In genomic region chr19:43422000-43422688, GRCh38 we compare ENCODE assay signal across 1 cellular context.
TF ChIP-seq lines count a peak whose summit lies in the region.

No MANE protein-coding gene starts in this region.

TF ChIP-seq in HEK293, 187 proteins besides CTCF, POLR2A, EP300 and RAD21 (continued from another document and continues in another):
- TF ChIP-seq ZSCAN5A (tag by site-specific recombination; IDR thresholded peaks at IDR 0.05) (no peak), TCF7L2 (IDR thresholded peaks at IDR 0.05; ENCODE audit: borderline replicate concordance, low read depth, low read length) (no peak), ZNF544 (tag by site-specific recombination; IDR thresholded peaks at IDR 0.05) (peak; percentile 61; the same call in 1 of the 2 replicates), KLF16 (tag by site-specific recombination; IDR thresholded peaks at IDR 0.05) (no peak), ZNF10 (tag by site-specific recombination; IDR thresholded peaks at IDR 0.05) (no peak), ZNF776 (tag by site-specific recombination; IDR thresholded peaks at IDR 0.05; ENCODE audit: borderline replicate concordance) (peak; percentile 82; the same call in 1 of the 2 replicates), ZNF19 (tag by site-specific recombination; IDR thresholded peaks at IDR 0.05; ENCODE audit: low read depth) (no peak), BCL11B (tag by site-specific recombination; IDR thresholded peaks at IDR 0.05; ENCODE audit: low read depth) (no peak), OSR2 (tag by site-specific recombination; IDR thresholded peaks at IDR 0.05) (no peak), ZNF280C (tag by site-specific recombination; IDR thresholded peaks at IDR 0.05) (no peak), KLF7 (tag by site-specific recombination; IDR thresholded peaks at IDR 0.05; ENCODE audit: borderline replicate concordance) (no peak), GLI2 (tag by site-specific recombination; IDR thresholded peaks at IDR 0.05; ENCODE audit: borderline replicate concordance, low read depth) (no peak), ZNF394 (tag by site-specific recombination; IDR thresholded peaks at IDR 0.05; ENCODE audit: borderline replicate concordance) (no peak), HOXD13 (CRISPR knock-in tag; IDR thresholded peaks at IDR 0.05; ENCODE audit: borderline replicate concordance) (no peak), ZFP37 (tag by site-specific recombination; IDR thresholded peaks at IDR 0.05) (no peak), ZSCAN23 (tag by site-specific recombination; IDR thresholded peaks at IDR 0.05) (no peak), ZNF350 (tag by site-specific recombination; IDR thresholded peaks at IDR 0.05) (no peak), ZBTB17 (tag by site-specific recombination; IDR thresholded peaks at IDR 0.05) (no peak), KLF8 (tag by site-specific recombination; IDR thresholded peaks at IDR 0.05) (no peak), ZFP3 (tag by site-specific recombination; IDR thresholded peaks at IDR 0.05; ENCODE audit: low read depth) (no peak), ZBTB10 (tag by site-specific recombination; IDR thresholded peaks at IDR 0.05) (no peak), ZNF629 (tag by site-specific recombination; IDR thresholded peaks at IDR 0.05) (no peak), ZBTB8A (tag by site-specific recombination; IDR thresholded peaks at IDR 0.05) (no peak), ZNF677 (tag by site-specific recombination; IDR thresholded peaks at IDR 0.05) (no peak), ZBTB49 (tag by site-specific recombination; IDR thresholded peaks at IDR 0.05; ENCODE audit: low read depth) (no peak), ZBTB20 (tag by site-specific recombination; IDR thresholded peaks at IDR 0.05) (no peak), ZNF791 (tag by site-specific recombination; IDR thresholded peaks at IDR 0.05) (0 out of 2 replicates have a peak, but pooled peaks have one; percentile 28), ZNF571 (tag by site-specific recombination; IDR thresholded peaks at IDR 0.05) (no peak), ZSCAN30 (tag by site-specific recombination; IDR thresholded peaks at IDR 0.05) (no peak), ZNF610 (tag by site-specific recombination; IDR thresholded peaks at IDR 0.05; ENCODE audit: borderline replicate concordance) (no peak), ZNF140 (tag by site-specific recombination; IDR thresholded peaks at IDR 0.05) (no peak), AEBP2 (tag by site-specific recombination; IDR thresholded peaks at IDR 0.05; ENCODE audit: borderline replicate concordance) (no peak), MZF1 (tag by site-specific recombination; IDR thresholded peaks at IDR 0.05; ENCODE audit: borderline replicate concordance) (no peak), ELK4 (IDR thresholded peaks at IDR 0.05; ENCODE audit: borderline replicate concordance, low read depth, low read length) (no peak), SALL2 (tag by site-specific recombination; IDR thresholded peaks at IDR 0.05; ENCODE audit: borderline replicate concordance) (0 out of 2 replicates have a peak, but pooled peaks have one; percentile 39), ZNF174 (tag by site-specific recombination; IDR thresholded peaks at IDR 0.05) (no peak), PRDM1 (tag by site-specific recombination; IDR thresholded peaks at IDR 0.05) (peak; percentile 87), KLF1 (tag by site-specific recombination; IDR thresholded peaks at IDR 0.05) (no peak), ZNF704 (tag by site-specific recombination; IDR thresholded peaks at IDR 0.05) (no peak), ZNF248 (tag by site-specific recombination; IDR thresholded peaks at IDR 0.05) (peak; percentile 55; the same call in 1 of the 2 replicates), ZNF132 (tag by site-specific recombination; IDR thresholded peaks at IDR 0.05; ENCODE audit: borderline replicate concordance) (no peak), ZBTB21 (tag by site-specific recombination; IDR thresholded peaks at IDR 0.05) (no peak), SCRT1 (tag by site-specific recombination; IDR thresholded peaks at IDR 0.05; ENCODE audit: borderline replicate concordance) (no peak), BCL11A (tag by site-specific recombination; IDR thresholded peaks at IDR 0.05; ENCODE audit: low read depth) (no peak), ZNF366 (tag by site-specific recombination; conservative IDR thresholded peaks at IDR 0.05) (peak; percentile 97), SCRT2 (tag by site-specific recombination; IDR thresholded peaks at IDR 0.05) (no peak), ZNF274 (IDR thresholded peaks at IDR 0.05; ENCODE audit: low read length) (no peak), ZNF274 (tag by site-specific recombination; IDR thresholded peaks at IDR 0.05; ENCODE audit: borderline replicate concordance) (no peak), ZNF23 (tag by site-specific recombination; IDR thresholded peaks at IDR 0.05; ENCODE audit: borderline replicate concordance) (no peak), ZBTB7A (tag by site-specific recombination; IDR thresholded peaks at IDR 0.05; ENCODE audit: low read depth) (no peak), ZNF521 (tag by site-specific recombination; IDR thresholded peaks at IDR 0.05) (0 out of 2 replicates have a peak, but pooled peaks have one; percentile 59), ZNF302 (tag by site-specific recombination; IDR thresholded peaks at IDR 0.05; ENCODE audit: low read depth) (no peak)
